In genomic region chr20:53774487-53775203, GRCh38 we compare ENCODE assay signal across 11 cellular contexts.
DNase-seq lines count a peak whose midpoint lies in the region; ATAC-seq and TF ChIP-seq lines count a peak whose summit lies in the region.
"Had no signal": no experiment of that assay in that cellular context is flagged by ENCODE, and none has a peak within 500 bp of the region (broad histone marks: within the 10 kb centered on the region; RNA-seq: fewer than 3 reads in every experiment).

No MANE protein-coding gene starts in this region.

- H3K9ac ChIP-seq in skeletal muscle satellite cell (ENCODE audit: low read depth, low read length), result peak overlapping the region; percentile 89
- H3K9ac ChIP-seq in Karpas-422 (ENCODE audit: low read length), result no peak overlapping the region

- no peaks in the 10 kb centered on the region for H3K36me3 Mint-ChIP-seq in activated naive CD8-positive, alpha-beta T cell treated with anti-CD3 and anti-CD28 coated beads for 36 hours
- H3K36me3 Mint-ChIP-seq: memory B cell had no signal

- peak overlapping the region; percentile 92 for H3K27ac ChIP-seq in foreskin keratinocyte
- H3K27ac ChIP-seq in Karpas-422 (ENCODE audit: low read length), result no peak overlapping the region

- no peaks in the 10 kb centered on the region for H3K9me2 ChIP-seq in Karpas-422 (replicated peaks; ENCODE audit: insufficient read depth, low read length)

- peak overlapping the region; percentile 52 for H3K4me3 ChIP-seq in skeletal muscle satellite cell (ENCODE audit: low read length)
- H3K4me3 ChIP-seq in Karpas-422 (ENCODE audit: low read length), result no peak overlapping the region

- no peaks in the 10 kb centered on the region for H3K9me3 ChIP-seq in skeletal muscle satellite cell (replicated peaks; ENCODE audit: low read length)
- no peaks in the 10 kb centered on the region for H3K9me3 ChIP-seq in Karpas-422 (ENCODE audit: low read length)

- no peaks in the 10 kb centered on the region for H3K27me3 ChIP-seq in foreskin keratinocyte
- no peaks in the 10 kb centered on the region for H3K27me3 ChIP-seq in skeletal muscle satellite cell (ENCODE audit: control insufficient read depth, insufficient read depth, low read length)
- no peaks in the 10 kb centered on the region for H3K27me3 ChIP-seq in Karpas-422 (ENCODE audit: low read length)

- H3K4me2 ChIP-seq in skeletal muscle satellite cell (ENCODE audit: low read length) (peak overlapping the region; percentile 72), Karpas-422 (ENCODE audit: low read depth, low read length, poor library complexity, severe bottlenecking) (no peak overlapping the region)

- no peaks in the 10 kb centered on the region for H3K36me3 ChIP-seq in skeletal muscle satellite cell (ENCODE audit: insufficient read depth, low read length)
- no peaks in the 10 kb centered on the region for H3K36me3 ChIP-seq in Karpas-422 (ENCODE audit: insufficient read depth, low read length)

- no peak overlapping the region for H2AFZ ChIP-seq in Karpas-422 (ENCODE audit: low read length)

- H3K79me2 ChIP-seq in Karpas-422 (ENCODE audit: low read length), result no peaks in the 10 kb centered on the region

- no peaks in the 10 kb centered on the region for H4K20me1 ChIP-seq in Karpas-422 (ENCODE audit: insufficient read depth, low read depth, low read length)

- H3K4me3 Mint-ChIP-seq in activated naive CD8-positive, alpha-beta T cell treated with anti-CD3 and anti-CD28 coated beads for 36 hours, result no peak overlapping the region
- H3K4me3 Mint-ChIP-seq: memory B cell had no signal

- peaks cover 13% of the 10 kb centered on the region for H3K4me1 Mint-ChIP-seq in activated naive CD8-positive, alpha-beta T cell treated with anti-CD3 and anti-CD28 coated beads for 36 hours

- no peak for TF ChIP-seq CTCF in foreskin keratinocyte (conservative IDR thresholded peaks at IDR 0.05)

- no peak overlapping the region for H3K27ac Mint-ChIP-seq in activated naive CD8-positive, alpha-beta T cell treated with anti-CD3 and anti-CD28 coated beads for 36 hours
- H3K27ac Mint-ChIP-seq: memory B cell had no signal

- DNase-seq in GM04503 (ENCODE audit: low read depth), result peak; percentile 95
- peak; percentile 81 for DNase-seq in T1000 (lab: John Stamatoyannopoulos, UW)
- peak; percentile 87 to 93 for DNase-seq in foreskin keratinocyte
- DNase-seq in NCI-H69 (lab: John Stamatoyannopoulos, UW), result no peak
- DNase-seq in Karpas-422, result no peak
- DNase-seq in activated CD4-positive, alpha-beta T cell treated with anti-CD3 and anti-CD28 coated beads, Interleukin-2, amount 50 U/mL, for 48 hours, result no peak
- DNase-seq in activated naive CD8-positive, alpha-beta T cell treated with anti-CD3 and anti-CD28 coated beads for 36 hours, result no peak
- DNase-seq: cerebellar nuclear complex, NCI-H1436 had no signal

- peak; percentile 69 for ATAC-seq in foreskin keratinocyte

- no peaks in the 10 kb centered on the region for H3K9me3 Mint-ChIP-seq in activated naive CD8-positive, alpha-beta T cell treated with anti-CD3 and anti-CD28 coated beads for 36 hours
- H3K9me3 Mint-ChIP-seq: memory B cell had no signal

- H3K4me1 ChIP-seq in foreskin keratinocyte (peaks cover 18% of the 10 kb centered on the region), skeletal muscle satellite cell (ENCODE audit: control insufficient read depth, insufficient read depth, low read length) (peaks cover 24% of the 10 kb centered on the region), Karpas-422 (ENCODE audit: low read length) (no peaks in the 10 kb centered on the region)

- no peaks in the 10 kb centered on the region for H3K27me3 Mint-ChIP-seq in activated naive CD8-positive, alpha-beta T cell treated with anti-CD3 and anti-CD28 coated beads for 36 hours
- H3K27me3 Mint-ChIP-seq: memory B cell had no signal

Comparison
In these comparisons a context has a peak if more than half of its experiments do, and no peak if none do; other contexts are left out.
1. DNase-seq: peak in GM04503 (single experiment), T1000 (single experiment) and foreskin keratinocyte (2 of 2); none in NCI-H69 (single experiment), Karpas-422 (single experiment), activated CD4-positive, alpha-beta T cell treated with anti-CD3 and anti-CD28 coated beads, Interleukin-2, amount 50 U/mL, for 48 hours (0 of 2) and activated naive CD8-positive, alpha-beta T cell treated with anti-CD3 and anti-CD28 coated beads for 36 hours (single experiment).